In genomic region chr1:153348511-153349362, GRCh38 we compare ENCODE assay signal across 22 cellular contexts. TPM values are rescaled to one million over a fixed set of nuclear protein-coding genes. Genes with fewer than 3 reads are reported as not detected.
DNase-seq lines count a peak whose midpoint lies in the region; ATAC-seq and TF ChIP-seq lines count a peak whose summit lies in the region.
"Had no signal": no experiment of that assay in that cellular context is flagged by ENCODE, and none has a peak within 500 bp of the region (broad histone marks: within the 10 kb centered on the region; RNA-seq: fewer than 3 reads in every experiment).

Gene PGLYRP4, minus strand, starts transcription at chr1:153348841. Its CDS starts 909 bp downstream, at chr1:153347932.

- ATAC-seq in stimulated activated naive CD8-positive, alpha-beta T cell treated with anti-CD3 and anti-CD28 coated beads, Interleukin-15, amount 100 ng/mL, for 72 hours, result no peak
- ATAC-seq in stimulated activated naive CD8-positive, alpha-beta T cell treated with anti-CD3 and anti-CD28 coated beads, Interleukin-15, Interleukin-2, amounts not matched to agents 100 U/mL and 50 U/mL, for 24 hours, result no peak
- ATAC-seq in WTC11, result peak; percentile 82
- ATAC-seq: gastroesophageal sphincter, right lobe of liver had no signal

- no peaks in the 10 kb centered on the region for H3K4me1 ChIP-seq in vagina
- H3K4me1 ChIP-seq: ascending aorta, gastroesophageal sphincter, right lobe of liver had no signal

- H3K27ac ChIP-seq in vagina, result no peak within 1 kb of the TSS
- H3K27ac ChIP-seq: ascending aorta, gastroesophageal sphincter, ovary, right lobe of liver had no signal

- TF ChIP-seq CTCF in WTC11 (IDR thresholded peaks at IDR 0.05) (no peak), vagina (IDR thresholded peaks at IDR 0.05) (no peak)

- POLR2A ChIA-PET in WTC11 (lab: Charles Lee), result no interaction called here

- intact Hi-C loops in vagina (cut with DNase I), result no loop called here

- H3K9me3 ChIP-seq in vagina, result no peaks in the 10 kb centered on the region
- H3K9me3 ChIP-seq: ascending aorta, gastroesophageal sphincter, ovary, right lobe of liver had no signal

- H3K4me1 Mint-ChIP-seq in stimulated activated naive CD8-positive, alpha-beta T cell treated with anti-CD3 and anti-CD28 coated beads, Interleukin-15, amount 100 ng/mL, for 72 hours, result peaks cover 32% of the 10 kb centered on the region
- peaks cover 8% of the 10 kb centered on the region for H3K4me1 Mint-ChIP-seq in WTC11

- H3K36me3 Mint-ChIP-seq in WTC11, result no peaks in the 10 kb centered on the region
- H3K36me3 Mint-ChIP-seq: activated naive CD4-positive, alpha-beta T cell treated with anti-CD3 and anti-CD28 coated beads, Interleukin-2, amount 10 ng/mL, durations not matched to agents 7 days and 5 days had no signal

- H3K27me3 Mint-ChIP-seq in stimulated activated naive CD8-positive, alpha-beta T cell treated with anti-CD3 and anti-CD28 coated beads, Interleukin-15, amount 100 ng/mL, for 72 hours, result peaks cover 57% of the 10 kb centered on the region
- H3K27me3 Mint-ChIP-seq in WTC11 (ENCODE audit: low read depth), result peaks cover 20% of the 10 kb centered on the region

- no peak for TF ChIP-seq POLR2A in vagina (IDR thresholded peaks at IDR 0.05)

- no peak within 1 kb of the TSS for H3K4me3 ChIP-seq in vagina
- H3K4me3 ChIP-seq: ascending aorta, gastroesophageal sphincter, ovary, right lobe of liver had no signal

- no peak within 1 kb of the TSS for H3K4me3 Mint-ChIP-seq in stimulated activated naive CD8-positive, alpha-beta T cell treated with anti-CD3 and anti-CD28 coated beads, Interleukin-15, amount 100 ng/mL, for 72 hours
- no peak within 1 kb of the TSS for H3K4me3 Mint-ChIP-seq in WTC11
- H3K4me3 Mint-ChIP-seq: activated naive CD4-positive, alpha-beta T cell treated with anti-CD3 and anti-CD28 coated beads, Interleukin-2, amount 10 ng/mL, durations not matched to agents 7 days and 5 days; activated T-cell treated with anti-CD3 and anti-CD28 coated beads, Interleukin-2, amount 50 U/mL, for 24 hours had no signal

- H3K9me3 Mint-ChIP-seq in stimulated activated naive CD8-positive, alpha-beta T cell treated with anti-CD3 and anti-CD28 coated beads, Interleukin-15, amount 100 ng/mL, for 72 hours, result no peaks in the 10 kb centered on the region
- H3K9me3 Mint-ChIP-seq in WTC11, result no peaks in the 10 kb centered on the region
- H3K9me3 Mint-ChIP-seq: activated naive CD4-positive, alpha-beta T cell treated with anti-CD3 and anti-CD28 coated beads, Interleukin-2, amount 10 ng/mL, durations not matched to agents 7 days and 5 days; activated T-cell treated with anti-CD3 and anti-CD28 coated beads, Interleukin-2, amount 50 U/mL, for 24 hours had no signal

- CTCF ChIA-PET in WTC11 (lab: Charles Lee), result interaction anchor here (0.6 to 2.4 kb wide), 15 partner anchors 9 to 310 kb away, joined by 3 to 33 read pairs (median 4); partner anchors contain the start of genes PGLYRP3, S100A9 and SNAPIN

- DNase-seq in stimulated activated naive CD8-positive, alpha-beta T cell treated with anti-CD3 and anti-CD28 coated beads, Interleukin-15, amount 100 ng/mL, for 72 hours, result peak in 1 of 2 donors; percentile 1
- no peak for DNase-seq in stimulated activated naive CD8-positive, alpha-beta T cell treated with anti-CD3 and anti-CD28 coated beads, Interleukin-15, Interleukin-2, amounts not matched to agents 100 U/mL and 50 U/mL, for 24 hours
- DNase-seq in WTC11 (ENCODE audit: low spot score) (no peak), islet precursor cell (peak; percentile 54), vagina (ENCODE audit: extremely low spot score in 2 of 2) (peak; percentile 79 to 85), NCI-H524 treated with DMSO at 0.1 percent for 48 hours (lab: John Stamatoyannopoulos, UW) (no peak), C1 segment of cervical spinal cord (lab: John Stamatoyannopoulos, UW) (no peak)
- DNase-seq in activated naive CD4-positive, alpha-beta T cell (lab: John Stamatoyannopoulos, UW), result no peak
- DNase-seq: activated CD4-positive, alpha-beta T cell treated with anti-CD3 and anti-CD28 coated beads for 48 hours; activated naive CD4-positive, alpha-beta T cell treated with anti-CD3 and anti-CD28 coated beads, Interleukin-2, amount 10 ng/mL, durations not matched to agents 7 days and 5 days; activated T-cell treated with anti-CD3 and anti-CD28 coated beads, Interleukin-2, amount 50 U/mL, for 24 hours; EL; NCI-H2081 treated with DMSO at 0.1 percent for 48 hours; NCI-H526 treated with DMSO at 0.1 percent for 48 hours; ovary had no signal

- H3K27ac Mint-ChIP-seq in stimulated activated naive CD8-positive, alpha-beta T cell treated with anti-CD3 and anti-CD28 coated beads, Interleukin-15, amount 100 ng/mL, for 72 hours, result peak within 1 kb of the TSS; percentile 49 to 59
- no peak within 1 kb of the TSS for H3K27ac Mint-ChIP-seq in WTC11
- H3K27ac Mint-ChIP-seq: activated naive CD4-positive, alpha-beta T cell treated with anti-CD3 and anti-CD28 coated beads, Interleukin-2, amount 10 ng/mL, durations not matched to agents 7 days and 5 days; activated T-cell treated with anti-CD3 and anti-CD28 coated beads, Interleukin-2, amount 50 U/mL, for 24 hours had no signal

- no peaks in the 10 kb centered on the region for H3K36me3 ChIP-seq in vagina
- H3K36me3 ChIP-seq: ascending aorta, gastroesophageal sphincter, ovary, right lobe of liver had no signal

- H3K27me3 ChIP-seq in vagina, result no peaks in the 10 kb centered on the region
- H3K27me3 ChIP-seq: ascending aorta, ovary, right lobe of liver had no signal

TF ChIP-seq in WTC11, 78 proteins besides CTCF, POLR2A, EP300 and RAD21 (continues in another document):
- no peak for TF ChIP-seq MXD4 (CRISPR knock-in tag; IDR thresholded peaks at IDR 0.05; ENCODE audit: borderline replicate concordance)
- TF ChIP-seq ZNF423 (CRISPR knock-in tag; IDR thresholded peaks at IDR 0.05), result no peak
- no peak for TF ChIP-seq E2F5 (CRISPR knock-in tag; IDR thresholded peaks at IDR 0.05)
- no peak for TF ChIP-seq NFYB (CRISPR knock-in tag; conservative IDR thresholded peaks at IDR 0.05; ENCODE audit: low read depth)
- no peak for TF ChIP-seq ETV6 (CRISPR knock-in tag; IDR thresholded peaks at IDR 0.05)
- no peak for TF ChIP-seq ZNF425 (CRISPR knock-in tag; conservative IDR thresholded peaks at IDR 0.05)
- no peak for TF ChIP-seq TP53 (CRISPR knock-in tag; IDR thresholded peaks at IDR 0.05)
- no peak for TF ChIP-seq ZNF219 (CRISPR knock-in tag; IDR thresholded peaks at IDR 0.05; ENCODE audit: borderline replicate concordance)
- no peak for TF ChIP-seq AR (CRISPR knock-in tag; IDR thresholded peaks at IDR 0.05)

RNA-seq across cellular contexts. Expression of gene PGLYRP4, which starts in this region (rescaled TPM):
- total RNA-seq in WTC11 (2021), result not detected in 3 replicates
- total RNA-seq in vagina, result 3.9 TPM
- total RNA-seq: ascending aorta, chondrocyte, endothelial cell of umbilical vein, gastroesophageal sphincter, liver, myocyte, ovary, right lobe of liver had no signal

Comparison
In these comparisons a context has a peak if more than half of its experiments do, and no peak if none do; other contexts are left out.
1. Peak in ATAC-seq in WTC11; RNA of the gene not detected or under 1 TPM.
2. DNase-seq: peak in islet precursor cell (single experiment) and vagina (2 of 2); none in stimulated activated naive CD8-positive, alpha-beta T cell treated with anti-CD3 and anti-CD28 coated beads, Interleukin-15, Interleukin-2, amounts not matched to agents 100 U/mL and 50 U/mL, for 24 hours (single experiment), WTC11 (single experiment), NCI-H524 treated with DMSO at 0.1 percent for 48 hours (single experiment), activated naive CD4-positive, alpha-beta T cell (0 of 4) and C1 segment of cervical spinal cord (0 of 14).